12 cellular contexts compared by ENCODE assay signal in the genomic region with DNA sequence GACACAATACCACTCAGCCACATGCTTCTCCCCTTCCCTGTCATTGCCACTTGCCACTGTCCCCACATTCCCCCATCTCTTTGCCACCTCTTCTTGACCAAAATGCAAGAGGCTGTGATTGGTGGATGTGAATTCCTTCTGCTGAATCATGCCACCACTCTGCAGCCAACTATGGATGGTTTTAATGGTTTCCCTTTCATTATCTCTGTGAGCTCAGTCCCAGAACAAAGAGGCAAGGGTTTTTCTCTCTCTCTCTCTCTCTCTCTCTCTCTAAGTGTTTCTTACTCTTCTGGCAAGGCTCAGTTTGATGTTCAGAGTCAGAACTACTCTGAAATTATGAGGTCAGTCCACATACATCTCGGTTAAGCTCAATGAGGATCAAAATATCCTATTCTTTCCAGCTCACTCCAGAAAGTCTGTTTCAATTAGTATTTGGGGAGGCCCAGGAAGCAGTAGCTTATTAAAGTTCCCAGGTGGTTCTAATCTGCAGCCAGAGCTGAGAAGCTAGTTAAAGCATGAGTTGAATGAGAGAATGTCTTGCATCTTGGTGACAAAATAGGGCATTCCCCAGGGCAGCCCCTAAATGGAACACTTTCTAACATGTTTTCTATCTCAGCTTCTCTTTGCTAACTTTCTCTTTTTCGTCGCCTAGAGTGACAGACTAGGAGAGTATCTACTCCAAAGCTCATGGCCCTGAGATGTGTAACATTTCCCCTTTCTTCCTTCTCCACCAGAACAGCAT. TPM values are rescaled to one million over a fixed set of nuclear protein-coding genes. Genes with fewer than 3 reads are reported as not detected.
DNase-seq lines count a peak whose midpoint lies in the region; ATAC-seq and TF ChIP-seq lines count a peak whose summit lies in the region.
"Had no signal": no experiment of that assay in that cellular context is flagged by ENCODE, and none has a peak within 500 bp of the region (broad histone marks: within the 10 kb centered on the region; RNA-seq: fewer than 3 reads in every experiment).

No MANE protein-coding gene starts in this region.

- H3K27me3 ChIP-seq in dorsolateral prefrontal cortex, result no peaks in the 10 kb centered on the region
- H3K27me3 ChIP-seq: SJSA1 had no signal

- no peak for TF ChIP-seq CTCF in dorsolateral prefrontal cortex (IDR thresholded peaks at IDR 0.05 in 54 of 56, conservative IDR thresholded peaks at IDR 0.05 in 2 of 56; ENCODE audit: low read depth in 1 of 56, partially characterized antibody in 56 of 56)

- no peak for DNase-seq in activated T-cell treated with anti-CD3 and anti-CD28 coated beads, Interleukin-2, amount 50 U/mL, for 24 hours
- DNase-seq in activated T-cell treated with anti-CD3 and anti-CD28 coated beads for 4 hours (no peak), T-helper 17 cell (no peak), dorsolateral prefrontal cortex (no peak), putamen (ENCODE audit: low spot score) (no peak), NCI-H774 (lab: John Stamatoyannopoulos, UW) (no peak)
- no peak for DNase-seq in stimulated activated naive B cell treated with anti-CD40 and anti-IgM and Interleukin-4, amounts not matched to agents 10 μg/mL and 1 μg/mL and 100 μg/mL, for 72 hours
- DNase-seq: stimulated activated CD4-positive, alpha-beta T cell treated with anti-CD3 and anti-CD28 coated beads, Interleukin-4, amount 100 ng/mL, for 4 hours had no signal

- peaks cover 17% of the 10 kb centered on the region for H3K4me1 Mint-ChIP-seq in activated T-cell treated with anti-CD3 and anti-CD28 coated beads, Interleukin-2, amount 50 U/mL, for 24 hours (ENCODE audit: low read depth)
- peaks cover 7% of the 10 kb centered on the region for H3K4me1 Mint-ChIP-seq in T-helper 17 cell
- peaks cover 10 to 36% of the 10 kb centered on the region in 2 donors for H3K4me1 Mint-ChIP-seq in stimulated activated naive B cell treated with anti-CD40 and anti-IgM and Interleukin-4, amounts not matched to agents 10 μg/mL and 1 μg/mL and 100 μg/mL, for 72 hours

- ATAC-seq in HG02884 (IDR thresholded peaks at IDR 0.05; ENCODE audit: unreplicated experiment), result peak; percentile 60
- peak; percentile 54 for ATAC-seq in T-helper 17 cell
- ATAC-seq in stimulated activated naive B cell treated with anti-CD40 and anti-IgM and Interleukin-4, amounts not matched to agents 10 μg/mL and 1 μg/mL and 100 μg/mL, for 72 hours (replicated peaks), result peak; percentile 67 to 79

- peak overlapping the region; percentile 18 for H3K27ac Mint-ChIP-seq in activated T-cell treated with anti-CD3 and anti-CD28 coated beads, Interleukin-2, amount 50 U/mL, for 24 hours
- no peak overlapping the region for H3K27ac Mint-ChIP-seq in T-helper 17 cell
- peak overlapping the region; percentile 26 for H3K27ac Mint-ChIP-seq in stimulated activated naive B cell treated with anti-CD40 and anti-IgM and Interleukin-4, amounts not matched to agents 10 μg/mL and 1 μg/mL and 100 μg/mL, for 72 hours

- no peak overlapping the region for H3K27ac ChIP-seq in dorsolateral prefrontal cortex
- H3K27ac ChIP-seq: SJSA1 had no signal

- H3K27me3 Mint-ChIP-seq in activated T-cell treated with anti-CD3 and anti-CD28 coated beads, Interleukin-2, amount 50 U/mL, for 24 hours, result peaks cover 10% of the 10 kb centered on the region
- no peaks in the 10 kb centered on the region for H3K27me3 Mint-ChIP-seq in T-helper 17 cell
- H3K27me3 Mint-ChIP-seq in stimulated activated naive B cell treated with anti-CD40 and anti-IgM and Interleukin-4, amounts not matched to agents 10 μg/mL and 1 μg/mL and 100 μg/mL, for 72 hours, result no peaks in the 10 kb centered on the region

- H3K36me3 Mint-ChIP-seq in activated T-cell treated with anti-CD3 and anti-CD28 coated beads, Interleukin-2, amount 50 U/mL, for 24 hours (ENCODE audit: low read depth), result no peaks in the 10 kb centered on the region
- H3K36me3 Mint-ChIP-seq in T-helper 17 cell (ENCODE audit: low read depth), result peaks cover 2% of the 10 kb centered on the region
- peaks cover 6 to 22% of the 10 kb centered on the region in 2 donors for H3K36me3 Mint-ChIP-seq in stimulated activated naive B cell treated with anti-CD40 and anti-IgM and Interleukin-4, amounts not matched to agents 10 μg/mL and 1 μg/mL and 100 μg/mL, for 72 hours
- H3K36me3 Mint-ChIP-seq: CD4-positive, CD25-positive, alpha-beta regulatory T cell had no signal

- intact Hi-C loops in dorsolateral prefrontal cortex (cut with DNase I), result no loop called here

- H3K9me3 ChIP-seq in T-helper 17 cell (ENCODE audit: control insufficient read depth, low read length, poor library complexity, severe bottlenecking), result no peaks in the 10 kb centered on the region
- H3K9me3 ChIP-seq: SJSA1 had no signal

- peaks cover 2% of the 10 kb centered on the region for H3K9me3 Mint-ChIP-seq in activated T-cell treated with anti-CD3 and anti-CD28 coated beads, Interleukin-2, amount 50 U/mL, for 24 hours
- peaks cover 5 to 7% of the 10 kb centered on the region in 2 donors for H3K9me3 Mint-ChIP-seq in stimulated activated naive B cell treated with anti-CD40 and anti-IgM and Interleukin-4, amounts not matched to agents 10 μg/mL and 1 μg/mL and 100 μg/mL, for 72 hours

- H3K4me3 ChIP-seq in dorsolateral prefrontal cortex, result no peak overlapping the region
- H3K4me3 ChIP-seq: SJSA1 had no signal

- H3K4me3 Mint-ChIP-seq in activated T-cell treated with anti-CD3 and anti-CD28 coated beads, Interleukin-2, amount 50 U/mL, for 24 hours, result no peak overlapping the region
- peak overlapping the region; percentile 31 for H3K4me3 Mint-ChIP-seq in T-helper 17 cell
- peak overlapping the region; percentile 6 to 33 for H3K4me3 Mint-ChIP-seq in stimulated activated naive B cell treated with anti-CD40 and anti-IgM and Interleukin-4, amounts not matched to agents 10 μg/mL and 1 μg/mL and 100 μg/mL, for 72 hours

RNA-seq across cellular contexts. Expression of a gene that starts 8.5 kb away (rescaled TPM):
- total RNA-seq in T-helper 17 cell, result under 1 TPM in 1 of 2 donors, not detected in 1; 0.32 TPM
- total RNA-seq in dorsolateral prefrontal cortex, result under 1 TPM in 5 of 120 experiments, not detected in 115; 0.17 to 0.37 (median 0.29) TPM
- total RNA-seq: CD4-positive, CD25-positive, alpha-beta regulatory T cell; SJSA1 had no signal

RNA-seq across cellular contexts. Expression of a gene that starts 24.6 kb away (rescaled TPM):
- total RNA-seq in T-helper 17 cell (1 to 10 TPM; 1.3 to 4.3 TPM), dorsolateral prefrontal cortex (10 to 100 TPM in 6 of 120 experiments, 1 to 10 TPM in 113, under 1 TPM in 1; 0.95 to 13.5 (median 3.9) TPM)
- total RNA-seq: CD4-positive, CD25-positive, alpha-beta regulatory T cell; epithelial cell of proximal tubule; SJSA1 had no signal
